14 cellular contexts compared by ENCODE assay signal in the genomic region with DNA sequence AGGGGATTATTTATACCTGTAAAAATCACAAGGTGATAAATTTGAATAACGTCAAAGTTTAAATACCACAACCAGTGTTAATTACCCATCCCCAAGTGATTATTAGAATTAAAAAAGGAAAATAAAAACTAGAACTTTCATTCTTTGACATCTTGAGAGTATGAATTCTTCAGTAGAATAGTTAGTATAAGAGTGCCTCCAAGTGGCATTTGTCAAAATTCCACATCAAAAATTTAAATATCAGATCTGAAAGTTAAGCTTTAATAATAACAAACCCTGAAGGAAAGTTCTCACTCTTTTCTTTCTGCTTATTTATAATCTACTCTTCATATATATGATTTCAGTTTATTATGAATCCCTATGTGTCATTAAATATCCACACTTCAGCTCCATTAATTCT.
DNase-seq lines count a peak whose midpoint lies in the region; ATAC-seq and TF ChIP-seq lines count a peak whose summit lies in the region.
"Had no signal": no experiment of that assay in that cellular context is flagged by ENCODE, and none has a peak within 500 bp of the region (broad histone marks: within the 10 kb centered on the region; RNA-seq: fewer than 3 reads in every experiment).

No MANE protein-coding gene starts in this region.

- TF ChIP-seq EP300 in Ishikawa (IDR thresholded peaks at IDR 0.05; ENCODE audit: borderline replicate concordance), result no peak

- H3K4me1 ChIP-seq in effector memory CD4-positive, alpha-beta T cell (ENCODE audit: control insufficient read depth, insufficient read depth, low read length, poor library complexity, severe bottlenecking), result no peaks in the 10 kb centered on the region

- TF ChIP-seq POLR2A in GM18505 (IDR thresholded peaks at IDR 0.05; ENCODE audit: borderline replicate concordance, extremely low read depth, insufficient read depth, insufficient read length), result no peak

- no peaks in the 10 kb centered on the region for H3K36me3 ChIP-seq in effector memory CD4-positive, alpha-beta T cell (ENCODE audit: control insufficient read depth, insufficient read depth, low read length)

- no peak overlapping the region for H3K27ac Mint-ChIP-seq in progenitor cell of endocrine pancreas
- H3K27ac Mint-ChIP-seq: activated CD4-positive, alpha-beta memory T cell treated with anti-CD3 and anti-CD28 coated beads for 36 hours; activated naive CD4-positive, alpha-beta T cell treated with anti-CD3 and anti-CD28 coated beads, Interleukin-2, amount 50 U/mL, for 72 hours; natural killer cell treated with Interleukin-12 subunit alpha and Interleukin-12 subunit beta and Interleukin-15 and Interleukin-18, amount 100 ng/mL, for 72 hours; stimulated activated effector memory CD8-positive, alpha-beta T cell treated with anti-CD3 and anti-CD28 coated beads, Interleukin-12 subunit alpha, Interleukin-12 subunit beta, amount 100 ng/mL, for 72 hours had no signal

- H3K4me3 ChIP-seq in effector memory CD4-positive, alpha-beta T cell (ENCODE audit: insufficient read depth, low read depth, low read length, poor library complexity, severe bottlenecking), result no peak overlapping the region

- peak; percentile 43 for TF ChIP-seq RAD21 in Ishikawa (IDR thresholded peaks at IDR 0.05; ENCODE audit: low read depth)

- peaks cover 12% of the 10 kb centered on the region for H3K27me3 Mint-ChIP-seq in progenitor cell of endocrine pancreas
- H3K27me3 Mint-ChIP-seq: activated CD4-positive, alpha-beta memory T cell treated with anti-CD3 and anti-CD28 coated beads for 36 hours; natural killer cell treated with Interleukin-12 subunit alpha and Interleukin-12 subunit beta and Interleukin-15 and Interleukin-18, amount 100 ng/mL, for 72 hours had no signal

- DNase-seq in OCI-M1 (lab: John Stamatoyannopoulos, UW) (peak; percentile 61), dermis blood vessel endothelial cell (peak; percentile 1), progenitor cell of endocrine pancreas (ENCODE audit: low spot score, unreplicated experiment) (no peak)
- DNase-seq in effector memory CD4-positive, alpha-beta T cell, result no peak
- DNase-seq: activated CD4-positive, alpha-beta memory T cell treated with anti-CD3 and anti-CD28 coated beads for 36 hours; EL had no signal

- H3K36me3 Mint-ChIP-seq in progenitor cell of endocrine pancreas (ENCODE audit: insufficient read depth), result no peaks in the 10 kb centered on the region
- H3K36me3 Mint-ChIP-seq: activated CD4-positive, alpha-beta memory T cell treated with anti-CD3 and anti-CD28 coated beads for 36 hours; activated naive CD4-positive, alpha-beta T cell treated with anti-CD3 and anti-CD28 coated beads, Interleukin-2, amount 50 U/mL, for 72 hours; natural killer cell treated with Interleukin-12 subunit alpha and Interleukin-12 subunit beta and Interleukin-15 and Interleukin-18, amount 100 ng/mL, for 72 hours; stimulated activated effector memory CD8-positive, alpha-beta T cell treated with anti-CD3 and anti-CD28 coated beads, Interleukin-12 subunit alpha, Interleukin-12 subunit beta, amount 100 ng/mL, for 72 hours had no signal

- no peaks in the 10 kb centered on the region for H3K9me3 ChIP-seq in effector memory CD4-positive, alpha-beta T cell (ENCODE audit: control insufficient read depth, low read length)

- no peak overlapping the region for H3K4me3 Mint-ChIP-seq in progenitor cell of endocrine pancreas (ENCODE audit: low read depth)
- H3K4me3 Mint-ChIP-seq: activated CD4-positive, alpha-beta memory T cell treated with anti-CD3 and anti-CD28 coated beads for 36 hours; natural killer cell treated with Interleukin-12 subunit alpha and Interleukin-12 subunit beta and Interleukin-15 and Interleukin-18, amount 100 ng/mL, for 72 hours; stimulated activated effector memory CD8-positive, alpha-beta T cell treated with anti-CD3 and anti-CD28 coated beads, Interleukin-12 subunit alpha, Interleukin-12 subunit beta, amount 100 ng/mL, for 72 hours had no signal

- H3K9me3 Mint-ChIP-seq in progenitor cell of endocrine pancreas (ENCODE audit: low read depth), result no peaks in the 10 kb centered on the region
- H3K9me3 Mint-ChIP-seq: activated CD4-positive, alpha-beta memory T cell treated with anti-CD3 and anti-CD28 coated beads for 36 hours; activated naive CD4-positive, alpha-beta T cell treated with anti-CD3 and anti-CD28 coated beads, Interleukin-2, amount 50 U/mL, for 72 hours; stimulated activated effector memory CD8-positive, alpha-beta T cell treated with anti-CD3 and anti-CD28 coated beads, Interleukin-12 subunit alpha, Interleukin-12 subunit beta, amount 100 ng/mL, for 72 hours had no signal

- H3K27me3 ChIP-seq in effector memory CD4-positive, alpha-beta T cell (replicated peaks; ENCODE audit: control insufficient read depth, insufficient read depth, low read length, poor library complexity, severe bottlenecking), result no peaks in the 10 kb centered on the region

- H3K4me1 Mint-ChIP-seq in progenitor cell of endocrine pancreas (ENCODE audit: low read depth), result no peaks in the 10 kb centered on the region
- H3K4me1 Mint-ChIP-seq: stimulated activated effector memory CD8-positive, alpha-beta T cell treated with anti-CD3 and anti-CD28 coated beads, Interleukin-12 subunit alpha, Interleukin-12 subunit beta, amount 100 ng/mL, for 72 hours had no signal

- H3K27ac ChIP-seq in effector memory CD4-positive, alpha-beta T cell (ENCODE audit: insufficient read depth, low read length, poor library complexity, severe bottlenecking), result no peak overlapping the region
- H3K27ac ChIP-seq: KMS-11 had no signal

- peak; percentile 35 for TF ChIP-seq CTCF in progenitor cell of endocrine pancreas (IDR thresholded peaks at IDR 0.05; ENCODE audit: unreplicated experiment)

- ATAC-seq in GM18517 (IDR thresholded peaks at IDR 0.05; ENCODE audit: unreplicated experiment), result no peak
- no peak for ATAC-seq in HG03342 (IDR thresholded peaks at IDR 0.05; ENCODE audit: unreplicated experiment)
- no peak for ATAC-seq in GM18505 (IDR thresholded peaks at IDR 0.05; ENCODE audit: unreplicated experiment)
- ATAC-seq: activated naive CD4-positive, alpha-beta T cell treated with anti-CD3 and anti-CD28 coated beads, Interleukin-2, amount 50 U/mL, for 72 hours; natural killer cell treated with Interleukin-12 subunit alpha and Interleukin-12 subunit beta and Interleukin-15 and Interleukin-18, amount 100 ng/mL, for 72 hours; stimulated activated effector memory CD8-positive, alpha-beta T cell treated with anti-CD3 and anti-CD28 coated beads, Interleukin-12 subunit alpha, Interleukin-12 subunit beta, amount 100 ng/mL, for 72 hours had no signal

TF ChIP-seq in Ishikawa, 13 proteins besides CTCF, POLR2A, EP300 and RAD21:
- TF ChIP-seq TAF1 (IDR thresholded peaks at IDR 0.05; ENCODE audit: low read depth) (no peak), TEAD4 (IDR thresholded peaks at IDR 0.05) (no peak), CREB1 (IDR thresholded peaks at IDR 0.05; ENCODE audit: low read depth) (no peak), NFIC (IDR thresholded peaks at IDR 0.05) (no peak), TCF12 (IDR thresholded peaks at IDR 0.05; ENCODE audit: low read depth) (no peak), EGR1 (IDR thresholded peaks at IDR 0.05) (no peak), REST (IDR thresholded peaks at IDR 0.05; ENCODE audit: low read depth) (no peak), FOXM1 (IDR thresholded peaks at IDR 0.05; ENCODE audit: borderline replicate concordance, low read depth) (no peak), CEBPB (IDR thresholded peaks at IDR 0.05) (no peak), YY1 (IDR thresholded peaks at IDR 0.05; ENCODE audit: low read depth) (no peak), ZBTB7A (IDR thresholded peaks at IDR 0.05; ENCODE audit: low read depth) (no peak)
- TF ChIP-seq, protein P1, sequence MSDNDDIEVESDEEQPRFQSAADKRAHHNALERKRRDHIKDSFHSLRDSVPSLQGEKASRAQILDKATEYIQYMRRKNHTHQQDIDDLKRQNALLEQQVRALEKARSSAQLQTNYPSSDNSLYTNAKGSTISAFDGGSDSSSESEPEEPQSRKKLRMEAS (IDR thresholded peaks at IDR 0.05), result no peak
- TF ChIP-seq, protein P2, sequence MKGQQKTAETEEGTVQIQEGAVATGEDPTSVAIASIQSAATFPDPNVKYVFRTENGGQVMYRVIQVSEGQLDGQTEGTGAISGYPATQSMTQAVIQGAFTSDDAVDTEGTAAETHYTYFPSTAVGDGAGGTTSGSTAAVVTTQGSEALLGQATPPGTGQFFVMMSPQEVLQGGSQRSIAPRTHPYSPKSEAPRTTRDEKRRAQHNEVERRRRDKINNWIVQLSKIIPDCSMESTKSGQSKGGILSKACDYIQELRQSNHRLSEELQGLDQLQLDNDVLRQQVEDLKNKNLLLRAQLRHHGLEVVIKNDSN (IDR thresholded peaks at IDR 0.05), result no peak
TF ChIP-seq in Ishikawa: peak in this region for 0.

Comparison
In these comparisons a context has a peak if more than half of its experiments do, and no peak if none do; other contexts are left out.
1. DNase-seq: peak in OCI-M1 (single experiment) and dermis blood vessel endothelial cell (single experiment); none in progenitor cell of endocrine pancreas (single experiment) and effector memory CD4-positive, alpha-beta T cell (0 of 3).